Comparison of ENCODE assay signal across 10 cellular contexts in genomic region chr6:34638834-34639736, GRCh38.
DNase-seq lines count a peak whose midpoint lies in the region; ATAC-seq and TF ChIP-seq lines count a peak whose summit lies in the region.
"Had no signal": no experiment of that assay in that cellular context is flagged by ENCODE, and none has a peak within 500 bp of the region (broad histone marks: within the 10 kb centered on the region; RNA-seq: fewer than 3 reads in every experiment).

No MANE protein-coding gene starts in this region.

- ATAC-seq in GM18520 (IDR thresholded peaks at IDR 0.05; ENCODE audit: unreplicated experiment): peak; percentile 61
- ATAC-seq in GM21576 (IDR thresholded peaks at IDR 0.05; ENCODE audit: unreplicated experiment): peak; percentile 69
- peak; percentile 84 for ATAC-seq in HG03460 (IDR thresholded peaks at IDR 0.05; ENCODE audit: unreplicated experiment)
- peak; percentile 88 for ATAC-seq in memory B cell (ENCODE audit: low read depth)

- POLR2A ChIA-PET in HEK293T (lab: Yijun Ruan, JAX): no interaction called here

- H3K36me3 Mint-ChIP-seq in memory B cell: peaks cover 14% of the 10 kb centered on the region

- CTCF ChIA-PET in HEK293T (lab: Yijun Ruan, JAX): no interaction called here

- DNase-seq in memory B cell (ENCODE audit: low spot score in 2 of 2): peak; percentile 21 to 23
- no peak for DNase-seq in pons (ENCODE audit: low spot score)
- no peak for DNase-seq in NCI-H345 treated with DMSO at 0.1 percent for 48 hours (lab: John Stamatoyannopoulos, UW; ENCODE audit: unreplicated experiment)
- DNase-seq in HEK293T (ENCODE audit: extremely low spot score): no peak
- no peak for DNase-seq in activated naive CD4-positive, alpha-beta T cell treated with Interleukin-2 at 50 U/mL for 16 hours
- DNase-seq: anterior cingulate cortex, T-helper 9 cell had no signal

- no peaks in the 10 kb centered on the region for H3K9me3 Mint-ChIP-seq in memory B cell

- no peaks in the 10 kb centered on the region for H3K27me3 Mint-ChIP-seq in memory B cell

- H3K4me3 Mint-ChIP-seq in memory B cell: peak overlapping the region; percentile 19

- peaks cover 21% of the 10 kb centered on the region for H3K4me1 Mint-ChIP-seq in memory B cell

- peak overlapping the region; percentile 88 for H3K27ac Mint-ChIP-seq in memory B cell

TF ChIP-seq in HEK293T, 16 proteins besides CTCF, POLR2A, EP300 and RAD21:
- TF ChIP-seq SUZ12 (IDR thresholded peaks at IDR 0.05) (no peak), TARDBP (IDR thresholded peaks at IDR 0.05) (no peak), L3MBTL2 (conservative IDR thresholded peaks at IDR 0.05) (no peak), SP1 (IDR thresholded peaks at IDR 0.05) (no peak), NFRKB (IDR thresholded peaks at IDR 0.05) (no peak)
TF ChIP-seq in HEK293T: peak in this region for 0.

Comparison
In these comparisons a context has a peak if more than half of its experiments do, and no peak if none do; other contexts are left out.
1. DNase-seq: peak in memory B cell (2 of 2); none in pons (single experiment), NCI-H345 treated with DMSO at 0.1 percent for 48 hours (single experiment), HEK293T (single experiment) and activated naive CD4-positive, alpha-beta T cell treated with Interleukin-2 at 50 U/mL for 16 hours (single experiment).
2. Peak in every context shown above with its lines, with median percentiles within 50 percentile points of each other: ATAC-seq.